In the genomic region with DNA sequence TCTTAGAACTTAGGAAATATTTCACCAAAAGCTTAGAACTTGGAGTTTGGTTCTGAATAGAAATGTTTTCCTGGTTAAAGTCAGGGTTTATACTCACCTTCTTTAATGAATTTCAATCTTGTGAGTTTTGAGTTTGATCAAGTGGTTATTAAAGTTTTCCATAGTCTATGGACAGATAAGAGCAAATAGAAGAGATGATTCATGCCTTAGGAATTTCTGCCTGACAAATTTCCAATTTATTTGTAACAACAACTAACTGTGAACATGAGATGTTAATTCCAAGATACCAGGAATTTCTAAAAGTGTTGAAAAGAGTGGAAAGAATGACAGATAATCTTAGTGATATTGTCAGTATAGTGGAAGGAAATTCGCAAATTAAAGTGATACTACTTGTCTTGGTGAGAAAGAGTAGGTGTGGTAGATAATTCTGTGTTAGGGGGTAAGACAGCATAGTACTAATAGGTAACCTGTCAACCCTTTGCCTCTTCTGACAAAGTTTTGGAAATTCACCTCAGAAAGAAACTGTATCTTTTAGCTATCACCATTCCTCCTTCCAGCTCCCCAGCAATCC, we compare ENCODE assay signal across 15 cellular contexts.
DNase-seq lines count a peak whose midpoint lies in the region; ATAC-seq, FAIRE-seq and TF ChIP-seq lines count a peak whose summit lies in the region.
"Had no signal": no experiment of that assay in that cellular context is flagged by ENCODE, and none has a peak within 500 bp of the region (broad histone marks: within the 10 kb centered on the region; RNA-seq: fewer than 3 reads in every experiment).

No MANE protein-coding gene starts in this region.

- H3K36me3 ChIP-seq in HCT116 (ENCODE audit: control insufficient read depth in 1 of 2, insufficient read depth in 2 of 2, low read length in 2 of 2): peaks cover 0 to 16% of the 10 kb centered on the region in 2 experiments; a peak in 2 of 4 replicates
- H3K36me3 ChIP-seq in astrocyte (ENCODE audit: insufficient read depth, low read length): no peaks in the 10 kb centered on the region

- H3K4me2 ChIP-seq in HCT116 (ENCODE audit: low read length) (peak overlapping the region; percentile 32), astrocyte (ENCODE audit: low read length) (peak overlapping the region; percentile 19)

- TF ChIP-seq POLR2A in HCT116 (IDR thresholded peaks at IDR 0.05; ENCODE audit: borderline replicate concordance, extremely low read depth, insufficient read depth, insufficient read length): no peak

- no peak overlapping the region for H3K4me3 Mint-ChIP-seq in astrocyte (ENCODE audit: unreplicated experiment)
- H3K4me3 Mint-ChIP-seq: activated CD4-positive, alpha-beta T cell treated with anti-CD3 and anti-CD28 coated beads, Interleukin-2, amount 10 ng/mL, durations not matched to agents 7 days and 5 days; stimulated activated naive B cell treated with anti-CD40 and anti-IgM and Interleukin-4, amounts not matched to agents 10 μg/mL and 1 μg/mL and 100 μg/mL, for 72 hours had no signal

- H3K9me2 ChIP-seq in HCT116 (ENCODE audit: insufficient read depth): no peaks in the 10 kb centered on the region

- no peak for FAIRE-seq in astrocyte (lab: Jason Lieb, UNC)

- H3K4me1 ChIP-seq in HCT116 (ENCODE audit: control insufficient read depth in 1 of 2, insufficient read depth in 2 of 2, low read length in 2 of 2) (peaks cover 15 to 19% of the 10 kb centered on the region in 2 experiments), astrocyte (ENCODE audit: insufficient read depth, low read length) (peaks cover 7% of the 10 kb centered on the region)

- H3K36me3 Mint-ChIP-seq in astrocyte (ENCODE audit: low read depth, unreplicated experiment): peaks cover 26% of the 10 kb centered on the region

- no TSS peak for BruUV-seq in HCT116 (replicated peaks; lab: Mats Ljungman, UMichigan)

- TF ChIP-seq CTCF in HCT116 (IDR thresholded peaks at IDR 0.05 in 2 of 3, conservative IDR thresholded peaks at IDR 0.05 in 1 of 3; ENCODE audit: borderline replicate concordance in 1 of 3, insufficient read depth in 1 of 3, low read depth in 2 of 3, low read length in 2 of 3): no peak
- TF ChIP-seq CTCF in astrocyte (IDR thresholded peaks at IDR 0.05; ENCODE audit: insufficient read depth, low read depth, low read length): no peak

- H3K79me2 ChIP-seq in HCT116 (ENCODE audit: insufficient read depth, low read length): no peaks in the 10 kb centered on the region
- no peaks in the 10 kb centered on the region for H3K79me2 ChIP-seq in astrocyte (ENCODE audit: insufficient read depth, low read length)

- in situ Hi-C loops in ACHN (cut with HindIII; ENCODE audit: low pct_ligation_motif_present, low pct_unique_long_range_greater_than_20kb, low sequenced_read_pairs): no loop called here

- H3K4me1 Mint-ChIP-seq in astrocyte (ENCODE audit: low read depth, unreplicated experiment): peaks cover 25% of the 10 kb centered on the region
- H3K4me1 Mint-ChIP-seq: activated CD4-positive, alpha-beta T cell treated with anti-CD3 and anti-CD28 coated beads, Interleukin-2, amount 10 ng/mL, durations not matched to agents 7 days and 5 days; stimulated activated naive B cell treated with anti-CD40 and anti-IgM and Interleukin-4, amounts not matched to agents 10 μg/mL and 1 μg/mL and 100 μg/mL, for 72 hours had no signal

- CTCF ChIA-PET in HCT116 (lab: Charles Lee): no interaction called here

- peak overlapping the region; percentile 66 for H3K27ac Mint-ChIP-seq in astrocyte (ENCODE audit: unreplicated experiment)
- H3K27ac Mint-ChIP-seq: activated CD4-positive, alpha-beta T cell treated with anti-CD3 and anti-CD28 coated beads, Interleukin-2, amount 10 ng/mL, durations not matched to agents 7 days and 5 days; stimulated activated naive B cell treated with anti-CD40 and anti-IgM and Interleukin-4, amounts not matched to agents 10 μg/mL and 1 μg/mL and 100 μg/mL, for 72 hours had no signal

- RAD21 ChIA-PET in HCT116 (lab: Charles Lee; ENCODE audit: low non-redundant PET in 1 of 2, low total read pairs in 2 of 2, uncharacterized antibody in 2 of 2, unreplicated experiment in 2 of 2): no interaction called here

- peak; percentile 49 for DNase-seq in ACHN
- DNase-seq in HCT116 (ENCODE audit: low read depth, low spot score): peak; percentile 19
- peak; percentile 82 for DNase-seq in astrocyte (ENCODE audit: low read depth)
- DNase-seq in glomerular visceral epithelial cell (ENCODE audit: extremely low spot score): peak; percentile 32
- DNase-seq in left ventricle myocardium superior: no peak
- no peak for DNase-seq in cortex of kidney (lab: John Stamatoyannopoulos, UW)
- DNase-seq: activated CD4-positive, alpha-beta T cell treated with anti-CD3 and anti-CD28 coated beads, Interleukin-2, amount 10 ng/mL, durations not matched to agents 7 days and 5 days; effector CD4-positive, alpha-beta T cell; MG63; midbrain; stimulated activated CD4-positive, alpha-beta T cell treated with anti-CD3 and anti-CD28 coated beads, Interleukin-2, amount 100 ng/mL, for 48 hours; stimulated activated naive B cell treated with anti-CD40 and anti-IgM and Interleukin-4, amounts not matched to agents 10 μg/mL and 1 μg/mL and 100 μg/mL, for 72 hours had no signal

- no peak for TF ChIP-seq RAD21 in HCT116 (IDR thresholded peaks at IDR 0.05; ENCODE audit: low read depth)

- H3K4me3 ChIP-seq in HCT116 (replicated peaks in 1 of 2; ENCODE audit: low read depth in 1 of 2, low read length in 2 of 2) (no peak overlapping the region), astrocyte (ENCODE audit: insufficient read depth, low read depth, low read length) (peak overlapping the region; percentile 7)
- H3K4me3 ChIP-seq: MG63 had no signal

- H3K9ac ChIP-seq in HCT116 (ENCODE audit: low read length) (no peak overlapping the region), astrocyte (ENCODE audit: low read length) (no peak overlapping the region)

- H3K27me3 ChIP-seq in HCT116 (ENCODE audit: insufficient read depth, low read length) (no peaks in the 10 kb centered on the region), astrocyte (ENCODE audit: insufficient read depth, low read length) (no peaks in the 10 kb centered on the region)
- H3K27me3 ChIP-seq: MG63 had no signal

- POLR2A ChIA-PET in HCT116 (lab: Charles Lee): no interaction called here

- ATAC-seq in HCT116: peak; percentile 25; the same call in 1 of the 2 replicates
- no peak for ATAC-seq in HG02970 (IDR thresholded peaks at IDR 0.05; ENCODE audit: low FRiP score, unreplicated experiment)
- no peak for ATAC-seq in left ventricle myocardium superior
- no peak for ATAC-seq in GM19452 (IDR thresholded peaks at IDR 0.05; ENCODE audit: unreplicated experiment)
- ATAC-seq: stimulated activated naive B cell treated with anti-CD40 and anti-IgM and Interleukin-4, amounts not matched to agents 10 μg/mL and 1 μg/mL and 100 μg/mL, for 72 hours had no signal

- H3K9me3 ChIP-seq in HCT116 (ENCODE audit: control insufficient read depth in 1 of 2, insufficient read depth in 1 of 2, low read depth in 1 of 2, low read length in 2 of 2): 0 out of 4 replicates have a peak, but pooled peaks cover 0 to 9% of the 10 kb centered on the region in 2 experiments
- no peaks in the 10 kb centered on the region for H3K9me3 ChIP-seq in astrocyte (ENCODE audit: insufficient read depth, low read depth, low read length)

- no peaks in the 10 kb centered on the region for H4K20me1 ChIP-seq in HCT116 (ENCODE audit: insufficient read depth)
- no peaks in the 10 kb centered on the region for H4K20me1 ChIP-seq in astrocyte (ENCODE audit: insufficient read depth, low read length)

- no peaks in the 10 kb centered on the region for H3K27me3 Mint-ChIP-seq in astrocyte (ENCODE audit: low read depth, unreplicated experiment)
- H3K27me3 Mint-ChIP-seq: activated CD4-positive, alpha-beta T cell treated with anti-CD3 and anti-CD28 coated beads, Interleukin-2, amount 10 ng/mL, durations not matched to agents 7 days and 5 days; stimulated activated naive B cell treated with anti-CD40 and anti-IgM and Interleukin-4, amounts not matched to agents 10 μg/mL and 1 μg/mL and 100 μg/mL, for 72 hours had no signal

- intact Hi-C loops in HCT116 (cut with micrococcal nuclease) (no loop called here), left ventricle myocardium superior (cut with micrococcal nuclease) (no loop called here)

- H3K9me3 Mint-ChIP-seq in astrocyte (ENCODE audit: unreplicated experiment): peaks cover 15% of the 10 kb centered on the region

- no peak overlapping the region for H2AFZ ChIP-seq in HCT116 (ENCODE audit: low read depth, low read length, poor library complexity, severe bottlenecking)
- H2AFZ ChIP-seq in astrocyte (ENCODE audit: low read depth, low read length): no peak overlapping the region

- H3K27ac ChIP-seq in HCT116 (ENCODE audit: low read depth, low read length) (peak overlapping the region; percentile 75; the same call in 1 of the 2 replicates), astrocyte (ENCODE audit: low read depth, low read length) (peak overlapping the region; percentile 21)
- H3K27ac ChIP-seq: C4-2B had no signal

TF ChIP-seq in HCT116, 20 proteins besides CTCF, POLR2A, EP300 and RAD21 (continues in another document):
- TF ChIP-seq SRF (IDR thresholded peaks at IDR 0.05; ENCODE audit: low read depth) (no peak), CEBPB (IDR thresholded peaks at IDR 0.05; ENCODE audit: low read depth) (no peak), YY1 (IDR thresholded peaks at IDR 0.05; ENCODE audit: extremely low read depth, insufficient replicate concordance, low read depth, low read length) (no peak), TCF7L2 (IDR thresholded peaks at IDR 0.05; ENCODE audit: borderline replicate concordance, extremely low read depth, insufficient read depth, insufficient read length) (no peak), EGR1 (IDR thresholded peaks at IDR 0.05; ENCODE audit: low read depth) (no peak), POLR2AphosphoS5 (IDR thresholded peaks at IDR 0.05; ENCODE audit: low read depth, low read length) (no peak), SP1 (IDR thresholded peaks at IDR 0.05; ENCODE audit: low read depth) (0 out of 2 replicates have a peak, but pooled peaks have one; percentile 17), ELF1 (IDR thresholded peaks at IDR 0.05; ENCODE audit: borderline replicate concordance, low read depth) (no peak), JUND (IDR thresholded peaks at IDR 0.05) (peak; percentile 63), CBX3 (IDR thresholded peaks at IDR 0.05; ENCODE audit: low read depth) (no peak), MAX (IDR thresholded peaks at IDR 0.05) (no peak), EZH2 (IDR thresholded peaks at IDR 0.05) (no peak), ZFX (IDR thresholded peaks at IDR 0.05) (no peak), FOSL1 (IDR thresholded peaks at IDR 0.05; ENCODE audit: low read depth) (peak; percentile 60), ZNF274 (IDR thresholded peaks at IDR 0.05; ENCODE audit: low read depth, low read length) (no peak), EZH2phosphoT487 (IDR thresholded peaks at IDR 0.05; ENCODE audit: borderline replicate concordance) (no peak)

Comparison
In these comparisons a context has a peak if more than half of its experiments do, and no peak if none do; other contexts are left out.
1. DNase-seq: peak in ACHN (single experiment), HCT116 (single experiment), astrocyte (single experiment) and glomerular visceral epithelial cell (single experiment); none in left ventricle myocardium superior (single experiment) and cortex of kidney (single experiment).